ENCODE assay signal across 21 cellular contexts in the genomic region with DNA sequence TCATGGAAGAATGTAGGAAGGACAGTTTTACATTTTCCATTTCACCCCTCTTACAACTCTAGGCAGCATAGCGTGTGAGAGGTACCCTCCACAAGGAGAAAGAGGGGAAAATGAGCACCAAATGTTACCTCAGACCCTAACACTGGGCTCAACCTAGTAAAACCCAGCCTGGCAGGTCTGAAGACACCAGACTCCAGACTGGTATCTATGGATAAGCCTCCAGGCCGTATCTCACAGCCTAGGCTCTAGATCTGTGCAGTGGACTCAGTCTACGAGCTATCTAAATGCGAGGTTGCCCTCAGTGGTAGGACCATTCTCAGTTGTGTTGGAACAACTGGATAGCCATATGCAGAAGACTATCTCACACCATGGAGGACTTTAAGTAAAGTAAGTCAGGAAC.
"Had no signal": no experiment of that assay in that cellular context is flagged by ENCODE, and none has a peak within 500 bp of the region (broad histone marks: within the 10 kb centered on the region; RNA-seq: fewer than 3 reads in every experiment).

No MANE protein-coding gene starts in this region.

- ATAC-seq: gastrocnemius medialis; heart right ventricle; mucosa of descending colon; naive thymus-derived CD8-positive, alpha-beta T cell; stimulated activated naive B cell treated with anti-CD40 and anti-IgM and Interleukin-4, amounts not matched to agents 10 μg/mL and 1 μg/mL and 100 μg/mL, for 72 hours had no signal

- H3K9me3 ChIP-seq: colonic mucosa, gastrocnemius medialis, mucosa of descending colon, right atrium auricular region, sigmoid colon, stomach, thoracic aorta, upper lobe of left lung, uterus had no signal

- DNase-seq: colonic mucosa; effector CD4-positive, alpha-beta T cell; endodermal cell; gastrocnemius medialis; heart right ventricle; hypothalamus; kidney glomerular epithelial cell; mucosa of descending colon; naive thymus-derived CD8-positive, alpha-beta T cell; sigmoid colon; stimulated activated CD4-positive, alpha-beta T cell treated with anti-CD3 and anti-CD28 coated beads, Interleukin-2, amount 100 ng/mL, for 24 hours; stimulated activated CD4-positive, alpha-beta T cell treated with anti-CD3 and anti-CD28 coated beads, Interleukin-4, amount 100 ng/mL, for 4 hours; stimulated activated naive B cell treated with anti-CD40 and anti-IgM and Interleukin-4, amounts not matched to agents 10 μg/mL and 1 μg/mL and 100 μg/mL, for 72 hours; stomach; substantia nigra; upper lobe of left lung; uterus had no signal

- H3K4me1 Mint-ChIP-seq: endodermal cell, neural crest cell had no signal

- H3K27ac ChIP-seq: colonic mucosa, gastrocnemius medialis, heart right ventricle, right atrium auricular region, sigmoid colon, skin epidermis, stomach, thoracic aorta, upper lobe of left lung, uterus had no signal

- H3K36me3 ChIP-seq: colonic mucosa, uterus had no signal

- H3K27me3 Mint-ChIP-seq: naive thymus-derived CD8-positive, alpha-beta T cell; stimulated activated naive B cell treated with anti-CD40 and anti-IgM and Interleukin-4, amounts not matched to agents 10 μg/mL and 1 μg/mL and 100 μg/mL, for 72 hours had no signal

- H3K27me3 ChIP-seq: colonic mucosa, gastrocnemius medialis, heart right ventricle, right atrium auricular region, sigmoid colon, stomach, upper lobe of left lung, uterus had no signal

- H3K9me3 Mint-ChIP-seq: stimulated activated naive B cell treated with anti-CD40 and anti-IgM and Interleukin-4, amounts not matched to agents 10 μg/mL and 1 μg/mL and 100 μg/mL, for 72 hours had no signal

- H3K4me3 Mint-ChIP-seq: endodermal cell; neural crest cell; stimulated activated naive B cell treated with anti-CD40 and anti-IgM and Interleukin-4, amounts not matched to agents 10 μg/mL and 1 μg/mL and 100 μg/mL, for 72 hours had no signal

- H3K4me3 ChIP-seq: colonic mucosa, gastrocnemius medialis, heart right ventricle, mucosa of descending colon, right atrium auricular region, sigmoid colon, skin epidermis, stomach, thoracic aorta, upper lobe of left lung, uterus had no signal

- H3K27ac Mint-ChIP-seq: endodermal cell; stimulated activated naive B cell treated with anti-CD40 and anti-IgM and Interleukin-4, amounts not matched to agents 10 μg/mL and 1 μg/mL and 100 μg/mL, for 72 hours had no signal

- H3K4me1 ChIP-seq: colonic mucosa, gastrocnemius medialis, right atrium auricular region, sigmoid colon, stomach, upper lobe of left lung, uterus had no signal
